ENCODE assay signal across 10 cellular contexts in the genomic region with DNA sequence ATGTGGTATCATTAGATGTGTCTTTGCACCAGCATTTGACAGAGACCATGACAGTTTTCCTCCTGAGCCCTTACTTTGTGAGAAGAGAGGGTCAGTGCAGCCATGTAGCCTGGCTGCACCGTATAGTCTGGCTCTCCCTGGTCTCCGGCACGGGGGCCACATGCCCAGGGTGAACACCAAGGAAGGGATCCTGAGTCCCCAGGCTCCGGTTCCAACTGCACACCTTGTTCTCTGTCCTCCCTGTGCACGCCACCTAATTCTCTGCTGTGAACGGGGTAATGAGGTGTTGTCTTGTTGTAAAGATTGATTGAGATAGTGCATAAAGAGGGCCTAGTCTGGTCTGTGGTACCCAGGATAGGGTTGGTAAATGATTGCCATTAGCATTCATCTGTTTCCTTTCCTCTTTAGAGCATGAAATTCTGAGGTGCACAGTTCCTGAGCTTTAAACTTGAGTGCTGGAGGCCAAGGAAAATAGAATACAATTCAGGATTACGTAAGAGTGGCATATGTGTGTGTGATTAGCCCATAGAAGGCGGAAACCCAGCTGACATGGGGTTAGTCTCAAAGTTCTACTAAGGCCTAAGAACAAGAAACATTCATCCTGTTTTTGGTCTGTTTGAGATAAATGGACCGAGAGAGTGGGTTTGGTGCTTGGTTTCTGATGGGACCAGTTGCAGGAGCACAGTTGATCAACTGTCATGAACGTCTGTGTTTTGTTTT. TPM values are rescaled to one million over a fixed set of nuclear protein-coding genes. Genes with fewer than 3 reads are reported as not detected.
DNase-seq lines count a peak whose midpoint lies in the region; ATAC-seq and TF ChIP-seq lines count a peak whose summit lies in the region.
"Had no signal": no experiment of that assay in that cellular context is flagged by ENCODE, and none has a peak within 500 bp of the region (broad histone marks: within the 10 kb centered on the region; RNA-seq: fewer than 3 reads in every experiment).

No MANE protein-coding gene starts in this region.

- peak overlapping the region; percentile 97 for H3K27ac Mint-ChIP-seq in activated T-cell treated with anti-CD3 and anti-CD28 coated beads, Interleukin-2, amount 50 U/mL, for 24 hours
- H3K27ac Mint-ChIP-seq in T-helper 17 cell, result peak overlapping the region; percentile 93
- H3K27ac Mint-ChIP-seq in stimulated activated naive CD8-positive, alpha-beta T cell treated with anti-CD3 and anti-CD28 coated beads, Interleukin-15, amount 100 ng/mL, for 72 hours, result peak overlapping the region; percentile 57 to 83

- ATAC-seq in T-helper 17 cell (no peak), GM19463 (IDR thresholded peaks at IDR 0.05; ENCODE audit: unreplicated experiment) (no peak)
- ATAC-seq in stimulated activated naive CD8-positive, alpha-beta T cell treated with anti-CD3 and anti-CD28 coated beads, Interleukin-15, amount 100 ng/mL, for 72 hours, result no peak

- no peak overlapping the region for H3K27ac ChIP-seq in suprapubic skin

- whole genome bisulfite sequencing in suprapubic skin, result 79% methylated on average over 10 of the region's 10 CpGs

- peaks cover 87% of the 10 kb centered on the region for H3K4me1 ChIP-seq in suprapubic skin

- no peaks in the 10 kb centered on the region for H3K27me3 Mint-ChIP-seq in activated T-cell treated with anti-CD3 and anti-CD28 coated beads, Interleukin-2, amount 50 U/mL, for 24 hours
- no peaks in the 10 kb centered on the region for H3K27me3 Mint-ChIP-seq in T-helper 17 cell
- no peaks in the 10 kb centered on the region for H3K27me3 Mint-ChIP-seq in stimulated activated naive CD8-positive, alpha-beta T cell treated with anti-CD3 and anti-CD28 coated beads, Interleukin-15, amount 100 ng/mL, for 72 hours

- H3K36me3 Mint-ChIP-seq in activated T-cell treated with anti-CD3 and anti-CD28 coated beads, Interleukin-2, amount 50 U/mL, for 24 hours (ENCODE audit: low read depth), result peaks cover 66% of the 10 kb centered on the region
- H3K36me3 Mint-ChIP-seq in T-helper 17 cell (ENCODE audit: low read depth), result peaks cover 3% of the 10 kb centered on the region

- no peak for DNase-seq in activated T-cell treated with anti-CD3 and anti-CD28 coated beads, Interleukin-2, amount 50 U/mL, for 24 hours
- no peak for DNase-seq in activated T-cell treated with anti-CD3 and anti-CD28 coated beads, Interleukin-2, amount 50 U/mL, for 1 hour
- no peak for DNase-seq in T-helper 17 cell
- peak; percentile 63 for DNase-seq in fibroblast of the aortic adventitia (ENCODE audit: low read depth)
- peak in 1 of 2 donors; percentile 33 for DNase-seq in stimulated activated naive CD8-positive, alpha-beta T cell treated with anti-CD3 and anti-CD28 coated beads, Interleukin-15, amount 100 ng/mL, for 72 hours
- DNase-seq in suprapubic skin (ENCODE audit: low spot score in 2 of 2), result no peak
- no peak for DNase-seq in HK-2 (ENCODE audit: unreplicated experiment)
- DNase-seq: NCI-H146, SW 1271 had no signal

- peaks cover 100% of the 10 kb centered on the region for H3K4me1 Mint-ChIP-seq in activated T-cell treated with anti-CD3 and anti-CD28 coated beads, Interleukin-2, amount 50 U/mL, for 24 hours (ENCODE audit: low read depth)
- peaks cover 87% of the 10 kb centered on the region for H3K4me1 Mint-ChIP-seq in T-helper 17 cell
- peaks cover 100% of the 10 kb centered on the region for H3K4me1 Mint-ChIP-seq in stimulated activated naive CD8-positive, alpha-beta T cell treated with anti-CD3 and anti-CD28 coated beads, Interleukin-15, amount 100 ng/mL, for 72 hours

- H3K36me3 ChIP-seq in suprapubic skin, result no peaks in the 10 kb centered on the region

- TF ChIP-seq CTCF in fibroblast of the aortic adventitia (IDR thresholded peaks at IDR 0.05; ENCODE audit: insufficient read depth, low read length), result no peak
- no peak for TF ChIP-seq CTCF in suprapubic skin (IDR thresholded peaks at IDR 0.05)

- H3K4me3 ChIP-seq in fibroblast of the aortic adventitia (ENCODE audit: low read depth, low read length) (no peak overlapping the region), suprapubic skin (no peak overlapping the region)

- H3K4me3 Mint-ChIP-seq in activated T-cell treated with anti-CD3 and anti-CD28 coated beads, Interleukin-2, amount 50 U/mL, for 24 hours, result peak overlapping the region; percentile 48
- peak overlapping the region; percentile 49 for H3K4me3 Mint-ChIP-seq in T-helper 17 cell
- H3K4me3 Mint-ChIP-seq in stimulated activated naive CD8-positive, alpha-beta T cell treated with anti-CD3 and anti-CD28 coated beads, Interleukin-15, amount 100 ng/mL, for 72 hours, result peak overlapping the region; percentile 76 to 77

- no peaks in the 10 kb centered on the region for H3K9me3 Mint-ChIP-seq in activated T-cell treated with anti-CD3 and anti-CD28 coated beads, Interleukin-2, amount 50 U/mL, for 24 hours
- no peaks in the 10 kb centered on the region for H3K9me3 Mint-ChIP-seq in stimulated activated naive CD8-positive, alpha-beta T cell treated with anti-CD3 and anti-CD28 coated beads, Interleukin-15, amount 100 ng/mL, for 72 hours

- H3K9me3 ChIP-seq in T-helper 17 cell (ENCODE audit: control insufficient read depth, low read length, poor library complexity, severe bottlenecking) (no peaks in the 10 kb centered on the region), suprapubic skin (no peaks in the 10 kb centered on the region)

- H3K27me3 ChIP-seq in suprapubic skin, result no peaks in the 10 kb centered on the region

- no peak for TF ChIP-seq EP300 in suprapubic skin (IDR thresholded peaks at IDR 0.05)

- no peak for TF ChIP-seq POLR2A in suprapubic skin (IDR thresholded peaks at IDR 0.05)

RNA-seq across cellular contexts. Expression of gene NCK2, which starts 55.5 kb away (rescaled TPM):
- total RNA-seq in T-helper 17 cell, result 100 to 1,000 TPM; 114 to 151 TPM
- total RNA-seq in fibroblast of the aortic adventitia (ENCODE audit: low replicate concordance), result 9.4 and 12.2 TPM in 2 replicates
- 10 to 100 TPM; 40.1 to 59.4 (median 49.2) TPM for total RNA-seq in suprapubic skin
